Comparison of ENCODE assay signal across 6 cellular contexts in the genomic region with DNA sequence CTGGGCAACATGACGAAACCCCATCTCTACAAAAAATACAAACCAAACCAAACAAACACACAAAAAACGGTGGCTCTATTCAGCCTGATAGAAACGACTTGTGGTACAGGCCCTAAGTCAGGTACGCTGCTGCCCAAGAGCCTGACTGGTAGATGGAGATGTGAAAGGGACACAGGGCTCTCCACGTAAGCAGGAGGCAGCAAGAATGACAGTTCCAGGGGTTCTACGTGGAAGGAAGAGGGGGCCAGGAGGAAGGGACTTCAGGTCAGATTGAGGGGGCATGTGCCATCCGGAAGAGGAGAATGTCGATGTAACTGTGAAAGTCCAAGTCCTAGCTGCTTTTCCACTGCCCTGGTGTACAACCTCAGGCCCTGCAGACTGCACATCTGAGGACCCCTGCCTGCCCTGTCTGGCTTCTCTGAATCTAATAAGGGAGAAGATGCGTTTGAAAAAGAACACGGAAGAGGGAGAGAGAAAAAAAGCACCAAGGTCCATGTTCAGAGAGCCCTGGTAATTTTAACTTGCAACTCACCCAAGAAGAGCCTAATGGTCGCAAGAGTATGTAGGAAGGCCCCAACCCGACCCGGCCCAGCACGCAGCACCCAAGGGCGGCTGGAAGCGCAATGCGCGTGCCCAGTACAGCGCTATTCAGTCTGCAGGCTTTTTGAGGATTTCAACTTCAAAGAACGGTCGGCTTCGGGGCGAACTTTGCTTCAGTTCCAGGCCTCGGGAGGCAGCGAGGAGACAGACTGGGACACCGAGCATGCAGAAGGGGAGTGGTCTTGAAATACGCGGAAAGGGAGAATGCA.
DNase-seq lines count a peak whose midpoint lies in the region; ATAC-seq and TF ChIP-seq lines count a peak whose summit lies in the region.

No MANE protein-coding gene starts in this region.

- peak; percentile 2 for ATAC-seq in GM21423 (IDR thresholded peaks at IDR 0.05; ENCODE audit: unreplicated experiment)
- no peak for ATAC-seq in HG03571 (IDR thresholded peaks at IDR 0.05; ENCODE audit: unreplicated experiment)

- peak overlapping the region; percentile 95 for H3K4me3 ChIP-seq in SU-DHL-6 (ENCODE audit: insufficient read depth, low read length, poor library complexity, severe bottlenecking)
- peak overlapping the region; percentile 91 for H3K4me3 ChIP-seq in iPS-18a (ENCODE audit: low read length)

- peaks cover 20% of the 10 kb centered on the region; the same call in 1 of the 2 replicates for H3K79me2 ChIP-seq in SU-DHL-6 (ENCODE audit: insufficient read depth, low read length)

- no peaks in the 10 kb centered on the region for H3F3A ChIP-seq in SU-DHL-6 (ENCODE audit: insufficient read depth)

- no peaks in the 10 kb centered on the region for H3K9me3 ChIP-seq in SU-DHL-6 (ENCODE audit: insufficient read depth, low read length)
- no peaks in the 10 kb centered on the region for H3K9me3 ChIP-seq in iPS-18a (ENCODE audit: control insufficient read depth, low read depth, low read length)

- H3K9ac ChIP-seq in SU-DHL-6 (ENCODE audit: low read length) (peak overlapping the region; percentile 84), iPS-18a (ENCODE audit: low read length) (peak overlapping the region; percentile 67)

- H3K27ac ChIP-seq in SU-DHL-6 (ENCODE audit: low read depth, low read length) (peak overlapping the region; percentile 86), iPS-18a (ENCODE audit: low read length) (no peak overlapping the region)

- H3K4me1 ChIP-seq in iPS-18a (ENCODE audit: control insufficient read depth, low read depth, low read length) = peaks cover 18% of the 10 kb centered on the region

- TF ChIP-seq CTCF in SU-DHL-6 (IDR thresholded peaks at IDR 0.05; ENCODE audit: insufficient read depth, low read length, poor library complexity, severe bottlenecking) = no peak

- no peak for DNase-seq in NCI-H2081 (lab: John Stamatoyannopoulos, UW)
- no peak for DNase-seq in GDM1 (lab: John Stamatoyannopoulos, UW)

- peak overlapping the region; percentile 89 for H3K4me2 ChIP-seq in SU-DHL-6 (ENCODE audit: low read depth, low read length, poor library complexity, severe bottlenecking)

- peak overlapping the region; percentile 90 for H2AFZ ChIP-seq in SU-DHL-6 (ENCODE audit: low read depth, low read length, severe bottlenecking)

- H3K36me3 ChIP-seq in SU-DHL-6 (ENCODE audit: low read length) (no peaks in the 10 kb centered on the region), iPS-18a (ENCODE audit: control insufficient read depth, low read depth, low read length) (no peaks in the 10 kb centered on the region)

- H4K20me1 ChIP-seq in SU-DHL-6 (ENCODE audit: low read depth, low read length) = no peaks in the 10 kb centered on the region

- no peaks in the 10 kb centered on the region for H3K9me2 ChIP-seq in SU-DHL-6 (replicated peaks; ENCODE audit: insufficient read depth, low read length)

- H3K27me3 ChIP-seq in SU-DHL-6 (ENCODE audit: low read length) (no peaks in the 10 kb centered on the region), iPS-18a (ENCODE audit: control insufficient read depth, insufficient read depth, low read length) (peaks cover 8% of the 10 kb centered on the region)
